Comparison of ENCODE assay signal across 18 cellular contexts in genomic region chr21:33258475-33258874, GRCh38.
"Had no signal": no experiment of that assay in that cellular context is flagged by ENCODE, and none has a peak within 500 bp of the region (broad histone marks: within the 10 kb centered on the region; RNA-seq: fewer than 3 reads in every experiment).

No MANE protein-coding gene starts in this region.

- DNase-seq: activated CD4-positive, alpha-beta T cell treated with anti-CD3 and anti-CD28 coated beads, Interleukin-2, amount 50 U/mL, for 4 hours; activated CD4-positive, CD25-positive, alpha-beta regulatory T cell treated with anti-CD3 and anti-CD28 coated beads, Interleukin-2, amount 50 U/mL, for 72 hours; activated CD8-positive, alpha-beta memory T cell treated with anti-CD3 and anti-CD28 coated beads, Interleukin-2, amount 50 U/mL, for 4 hours; activated naive CD4-positive, alpha-beta T cell; activated T-cell treated with anti-CD3 and anti-CD28 coated beads, Interleukin-2, amount 50 U/mL, for 72 hours; cortex of kidney; effector CD8-positive, alpha-beta T cell; kidney glomerular epithelial cell; nucleus accumbens; right lobe of liver; spleen; stimulated activated CD4-positive, alpha-beta T cell treated with anti-CD3 and anti-CD28 coated beads, Interleukin-1b, Interleukin-23, amount 100 ng/mL, for 48 hours; stimulated activated naive CD4-positive, alpha-beta T cell treated with Interleukin-2 at 50 U/mL for 16 hours had no signal

- H3K27ac Mint-ChIP-seq: activated T-cell treated with anti-CD3 and anti-CD28 coated beads, Interleukin-2, amount 50 U/mL, for 72 hours; progenitor cell of endocrine pancreas; type B pancreatic cell had no signal

- H3K4me2 ChIP-seq: hepatocyte had no signal

- H2AFZ ChIP-seq: hepatocyte had no signal

- ATAC-seq: activated T-cell treated with anti-CD3 and anti-CD28 coated beads, Interleukin-2, amount 50 U/mL, for 72 hours; right lobe of liver had no signal

- H3K4me1 ChIP-seq: suprapubic skin had no signal

- H3K27me3 Mint-ChIP-seq: central memory CD8-positive, alpha-beta T cell; progenitor cell of endocrine pancreas; type B pancreatic cell had no signal

- H3K79me2 ChIP-seq: hepatocyte had no signal

- H3K4me3 ChIP-seq: hepatocyte, right lobe of liver, spleen, suprapubic skin had no signal

- H3K27ac ChIP-seq: hepatocyte, right lobe of liver, suprapubic skin had no signal

- H3K9me3 Mint-ChIP-seq: central memory CD8-positive, alpha-beta T cell had no signal

- H3K4me3 Mint-ChIP-seq: central memory CD8-positive, alpha-beta T cell; type B pancreatic cell had no signal

- H3K9me3 ChIP-seq: right lobe of liver, suprapubic skin had no signal
